17 cellular contexts compared by ENCODE assay signal in the genomic region with DNA sequence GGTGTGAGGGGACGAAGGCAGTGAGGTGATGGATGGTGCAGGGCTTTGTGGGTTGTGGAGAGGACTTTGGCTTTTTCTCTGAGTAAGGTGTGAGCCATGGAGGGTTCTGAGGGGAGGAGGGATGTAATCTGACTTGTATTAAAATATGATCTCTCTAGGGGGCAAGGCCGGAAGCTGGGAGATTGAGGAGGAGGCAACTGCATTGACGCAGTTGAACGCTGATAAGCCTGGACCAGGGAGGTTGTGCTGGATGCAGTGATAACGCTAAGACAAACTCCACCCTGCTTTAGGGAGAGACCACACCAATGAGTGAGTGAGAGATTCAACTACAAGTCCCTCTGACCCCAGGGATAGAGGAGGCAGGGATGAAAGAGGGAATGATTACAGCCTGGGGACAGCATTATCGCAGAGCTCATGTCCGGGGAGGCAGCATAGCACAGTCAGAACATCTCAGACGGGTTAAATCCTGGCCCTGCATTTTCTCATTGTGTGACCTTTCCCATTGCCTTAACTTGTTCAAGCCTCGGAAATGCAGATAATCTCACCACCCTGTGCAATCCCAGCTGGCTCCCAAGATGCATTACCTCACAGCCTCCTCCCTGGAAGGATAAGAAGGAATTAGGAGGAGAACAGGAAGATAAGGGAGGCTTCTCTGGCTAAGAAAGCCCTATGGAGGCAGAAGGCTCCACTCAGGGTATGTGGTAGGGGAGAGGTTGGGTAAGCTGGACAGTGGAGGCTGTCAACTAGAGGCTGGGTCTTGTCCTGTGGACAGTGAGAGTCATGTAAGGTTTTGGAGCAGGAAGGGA.
"Had no signal": no experiment of that assay in that cellular context is flagged by ENCODE, and none has a peak within 500 bp of the region (broad histone marks: within the 10 kb centered on the region; RNA-seq: fewer than 3 reads in every experiment).

No MANE protein-coding gene starts in this region.

- H3K9me3 ChIP-seq: adrenal gland, psoas muscle, thyroid gland, uterus had no signal

- H3K4me3 ChIP-seq: adrenal gland, lung, psoas muscle, sigmoid colon, thyroid gland, uterus had no signal

- H3K9me3 Mint-ChIP-seq: activated naive CD4-positive, alpha-beta T cell treated with anti-CD3 and anti-CD28 coated beads, Interleukin-2, amount 50 U/mL, for 24 hours; activated T-cell treated with anti-CD3 and anti-CD28 coated beads, Interleukin-2, amount 50 U/mL, for 4 hours; immature natural killer cell; T-helper 2 cell treated with Interferon-gamma antibody and Interleukin-4, amounts not matched to agents 5 μg/mL and 100 μg/mL, for 36 hours had no signal

- H3K4me1 ChIP-seq: adrenal gland, psoas muscle, sigmoid colon, thyroid gland, uterus had no signal

- H3K36me3 ChIP-seq: adrenal gland, sigmoid colon, thyroid gland, uterus had no signal

- H3K27ac Mint-ChIP-seq: activated CD4-positive, alpha-beta memory T cell treated with anti-CD3 and anti-CD28 coated beads, Interleukin-2, amount 10 ng/mL, durations not matched to agents 7 days and 5 days; activated naive CD4-positive, alpha-beta T cell treated with anti-CD3 and anti-CD28 coated beads, Interleukin-2, amount 50 U/mL, for 24 hours; immature natural killer cell; T-helper 2 cell treated with Interferon-gamma antibody and Interleukin-4, amounts not matched to agents 5 μg/mL and 100 μg/mL, for 36 hours had no signal

- H3K27me3 ChIP-seq: adrenal gland, sigmoid colon, thyroid gland, uterus had no signal

- DNase-seq: activated CD4-positive, alpha-beta memory T cell treated with anti-CD3 and anti-CD28 coated beads, Interleukin-2, amount 10 ng/mL, durations not matched to agents 7 days and 5 days; activated effector memory CD4-positive, alpha-beta T cell treated with anti-CD3 and anti-CD28 coated beads, Interleukin-2, amount 50 U/mL, for 16 hours; activated T-cell treated with anti-CD3 and anti-CD28 coated beads, Interleukin-2, amount 50 U/mL, for 4 hours; adrenal gland; effector memory CD4-positive, alpha-beta T cell; immature natural killer cell; midbrain; psoas muscle; sigmoid colon; stimulated activated CD4-positive, alpha-beta T cell treated with anti-CD3 and anti-CD28 coated beads, Interleukin-12 subunit alpha, Interleukin-12 subunit beta, amount 100 ng/mL, for 4 hours; stimulated activated CD4-positive, alpha-beta T cell treated with anti-CD3 and anti-CD28 coated beads, Interleukin-2, amount 100 ng/mL, for 24 hours; thyroid gland; uterus had no signal

- H3K36me3 Mint-ChIP-seq: activated naive CD4-positive, alpha-beta T cell treated with anti-CD3 and anti-CD28 coated beads, Interleukin-2, amount 50 U/mL, for 24 hours; immature natural killer cell had no signal

- H3K4me3 Mint-ChIP-seq: activated CD4-positive, alpha-beta memory T cell treated with anti-CD3 and anti-CD28 coated beads, Interleukin-2, amount 10 ng/mL, durations not matched to agents 7 days and 5 days; activated naive CD4-positive, alpha-beta T cell treated with anti-CD3 and anti-CD28 coated beads, Interleukin-2, amount 50 U/mL, for 24 hours; activated T-cell treated with anti-CD3 and anti-CD28 coated beads, Interleukin-2, amount 50 U/mL, for 4 hours; immature natural killer cell; T-helper 2 cell treated with Interferon-gamma antibody and Interleukin-4, amounts not matched to agents 5 μg/mL and 100 μg/mL, for 36 hours had no signal

- H3K4me1 Mint-ChIP-seq: activated CD4-positive, alpha-beta memory T cell treated with anti-CD3 and anti-CD28 coated beads, Interleukin-2, amount 10 ng/mL, durations not matched to agents 7 days and 5 days; activated naive CD4-positive, alpha-beta T cell treated with anti-CD3 and anti-CD28 coated beads, Interleukin-2, amount 50 U/mL, for 24 hours; immature natural killer cell had no signal

- H3K27me3 Mint-ChIP-seq: activated CD4-positive, alpha-beta memory T cell treated with anti-CD3 and anti-CD28 coated beads, Interleukin-2, amount 10 ng/mL, durations not matched to agents 7 days and 5 days had no signal

- H3K27ac ChIP-seq: adrenal gland, psoas muscle, sigmoid colon, thyroid gland, uterus, VCaP had no signal
